1 cellular context compared by ENCODE assay signal in the genomic region with DNA sequence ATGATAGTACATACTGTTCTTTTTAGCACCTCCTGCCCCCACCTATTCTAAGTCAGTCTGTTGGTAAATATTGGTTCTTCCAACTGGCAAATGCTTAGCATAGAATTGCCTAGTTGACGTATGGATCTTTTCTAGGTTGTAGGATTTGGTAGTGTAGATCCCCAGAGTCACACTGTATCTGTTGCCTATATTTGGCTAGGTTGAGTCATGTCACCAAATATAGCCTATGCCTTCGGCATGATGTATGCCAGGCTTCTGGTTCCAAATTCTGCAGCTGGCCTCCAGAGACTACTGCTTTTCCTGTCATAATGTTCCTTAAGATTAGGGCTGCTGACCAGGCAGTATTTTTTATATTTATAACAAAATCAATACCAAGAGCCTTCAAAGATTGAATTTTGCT.
TF ChIP-seq lines count a peak whose summit lies in the region.

No MANE protein-coding gene starts in this region.

TF ChIP-seq in WTC11, 78 proteins besides CTCF, POLR2A, EP300 and RAD21 (continued from another document):
- TF ChIP-seq, protein P1, sequence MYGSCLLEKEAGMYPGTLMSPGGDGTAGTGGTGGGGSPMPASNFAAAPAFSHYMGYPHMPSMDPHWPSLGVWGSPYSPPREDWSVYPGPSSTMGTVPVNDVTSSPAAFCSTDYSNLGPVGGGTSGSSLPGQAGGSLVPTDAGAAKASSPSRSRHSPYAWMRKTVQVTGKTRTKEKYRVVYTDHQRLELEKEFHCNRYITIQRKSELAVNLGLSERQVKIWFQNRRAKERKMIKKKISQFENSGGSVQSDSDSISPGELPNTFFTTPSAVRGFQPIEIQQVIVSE (CRISPR knock-in tag; IDR thresholded peaks at IDR 0.05; ENCODE audit: borderline replicate concordance), result no peak
